In the genomic region with DNA sequence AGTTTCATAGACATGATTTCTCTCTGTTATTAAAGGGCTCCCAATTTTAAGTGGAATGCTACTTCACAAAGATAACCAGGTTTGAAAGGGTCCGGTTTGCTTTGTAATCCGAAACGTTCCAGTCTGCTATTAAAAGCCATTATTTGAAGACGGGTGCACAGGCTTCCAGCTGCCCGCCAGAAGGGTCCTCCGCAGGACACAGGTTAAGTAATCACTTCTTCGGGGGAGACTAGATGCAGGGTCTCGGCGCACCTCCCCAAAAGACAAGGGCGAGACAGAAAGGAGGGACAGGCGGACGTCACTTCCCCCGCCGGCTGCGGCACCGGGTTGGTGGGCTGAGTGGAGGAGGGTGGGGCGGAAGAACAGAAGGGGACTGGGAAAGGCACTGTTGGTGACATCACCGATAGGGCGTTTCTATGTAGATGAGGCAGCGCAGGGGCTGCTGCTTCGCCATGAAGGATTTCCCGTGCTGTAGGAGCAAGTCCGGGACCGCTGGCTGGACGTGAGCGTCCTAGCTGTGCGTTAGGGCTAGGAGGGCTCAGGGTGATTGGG, we compare ENCODE assay signal across 1 cellular context.
TF ChIP-seq lines count a peak whose summit lies in the region.

No MANE protein-coding gene starts in this region.

TF ChIP-seq in SK-N-SH treated with all-trans-retinoic acid at 6 μM for 48 hours, 23 proteins besides CTCF, POLR2A, EP300 and RAD21 (continued from another document):
- TF ChIP-seq, protein P1, sequence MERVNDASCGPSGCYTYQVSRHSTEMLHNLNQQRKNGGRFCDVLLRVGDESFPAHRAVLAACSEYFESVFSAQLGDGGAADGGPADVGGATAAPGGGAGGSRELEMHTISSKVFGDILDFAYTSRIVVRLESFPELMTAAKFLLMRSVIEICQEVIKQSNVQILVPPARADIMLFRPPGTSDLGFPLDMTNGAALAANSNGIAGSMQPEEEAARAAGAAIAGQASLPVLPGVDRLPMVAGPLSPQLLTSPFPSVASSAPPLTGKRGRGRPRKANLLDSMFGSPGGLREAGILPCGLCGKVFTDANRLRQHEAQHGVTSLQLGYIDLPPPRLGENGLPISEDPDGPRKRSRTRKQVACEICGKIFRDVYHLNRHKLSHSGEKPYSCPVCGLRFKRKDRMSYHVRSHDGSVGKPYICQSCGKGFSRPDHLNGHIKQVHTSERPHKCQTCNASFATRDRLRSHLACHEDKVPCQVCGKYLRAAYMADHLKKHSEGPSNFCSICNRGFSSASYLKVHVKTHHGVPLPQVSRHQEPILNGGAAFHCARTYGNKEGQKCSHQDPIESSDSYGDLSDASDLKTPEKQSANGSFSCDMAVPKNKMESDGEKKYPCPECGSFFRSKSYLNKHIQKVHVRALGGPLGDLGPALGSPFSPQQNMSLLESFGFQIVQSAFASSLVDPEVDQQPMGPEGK (CRISPR knock-in tag; IDR thresholded peaks at IDR 0.05; ENCODE audit: borderline replicate concordance): peak; percentile 88
- TF ChIP-seq CSDC2 (CRISPR knock-in tag; IDR thresholded peaks at IDR 0.05): no peak
